Comparison of ENCODE assay signal across 1 cellular context in the genomic region with DNA sequence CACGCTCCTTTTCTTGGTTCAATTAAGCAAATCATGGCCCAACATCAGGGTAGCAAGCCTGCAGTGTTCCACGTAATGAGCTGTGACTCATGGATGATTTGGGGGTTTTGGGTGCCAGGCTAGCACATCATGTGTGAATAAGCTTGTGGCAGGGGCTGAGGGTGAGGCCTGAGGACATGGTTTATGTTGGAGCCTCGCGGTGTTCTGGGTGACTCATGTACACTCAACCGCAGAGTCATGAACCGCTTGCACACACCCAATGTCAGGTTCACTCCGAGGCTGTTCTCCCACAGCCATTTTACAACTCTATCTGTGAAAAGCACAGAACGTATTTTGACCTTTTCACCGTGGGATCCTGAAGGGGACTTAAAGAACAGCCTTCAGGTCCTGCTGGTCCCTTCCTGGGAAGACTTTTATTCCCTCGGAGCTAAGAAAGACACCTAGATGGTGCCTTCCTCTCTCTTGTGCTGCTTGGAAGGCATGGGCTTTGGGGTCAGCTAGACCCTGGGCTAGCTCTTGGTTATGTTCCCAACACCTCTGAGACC.
TF ChIP-seq lines count a peak whose summit lies in the region.

No MANE protein-coding gene starts in this region.

TF ChIP-seq in K562, 482 proteins besides CTCF, POLR2A, EP300 and RAD21 (continued from another document):
- TF ChIP-seq CREB3L1 (IDR thresholded peaks at IDR 0.05; ENCODE audit: borderline replicate concordance, low read depth) (peak; percentile 56; the same call in 1 of the 2 replicates), TAF15 (IDR thresholded peaks at IDR 0.05; ENCODE audit: low read depth, low read length) (no peak), ZNF318 (IDR thresholded peaks at IDR 0.05; ENCODE audit: borderline replicate concordance in 1 of 2, low read depth in 1 of 2) (peak in 1 of 2 experiments; percentile 26; a peak in 1 of 4 replicates), ZNF232 (CRISPR knock-in tag; IDR thresholded peaks at IDR 0.05) (no peak), CREM (IDR thresholded peaks at IDR 0.05; ENCODE audit: low read depth) (peak; percentile 75), ZBTB26 (CRISPR knock-in tag; IDR thresholded peaks at IDR 0.05) (no peak), ZNF175 (CRISPR knock-in tag; IDR thresholded peaks at IDR 0.05; ENCODE audit: low read depth) (peak; percentile 67; the same call in 1 of the 2 replicates), TBP (optimal IDR thresholded peaks at IDR 0.05; ENCODE audit: low read depth, low read length) (no peak), MTA1 (IDR thresholded peaks at IDR 0.05; ENCODE audit: borderline replicate concordance) (0 out of 2 replicates have a peak, but pooled peaks have one; percentile 31), MAFF (IDR thresholded peaks at IDR 0.05; ENCODE audit: low read length) (0 out of 2 replicates have a peak, but pooled peaks have one; percentile 13), DMBX1 (CRISPR knock-in tag; IDR thresholded peaks at IDR 0.05; ENCODE audit: borderline replicate concordance) (peak; percentile 67), ZNF408 (CRISPR knock-in tag; IDR thresholded peaks at IDR 0.05; ENCODE audit: low read depth) (no peak), SMARCE1 (IDR thresholded peaks at IDR 0.05) (peak; percentile 87; the same call in 1 of the 2 replicates)
